ENCODE assay signal across 21 cellular contexts in the genomic region with DNA sequence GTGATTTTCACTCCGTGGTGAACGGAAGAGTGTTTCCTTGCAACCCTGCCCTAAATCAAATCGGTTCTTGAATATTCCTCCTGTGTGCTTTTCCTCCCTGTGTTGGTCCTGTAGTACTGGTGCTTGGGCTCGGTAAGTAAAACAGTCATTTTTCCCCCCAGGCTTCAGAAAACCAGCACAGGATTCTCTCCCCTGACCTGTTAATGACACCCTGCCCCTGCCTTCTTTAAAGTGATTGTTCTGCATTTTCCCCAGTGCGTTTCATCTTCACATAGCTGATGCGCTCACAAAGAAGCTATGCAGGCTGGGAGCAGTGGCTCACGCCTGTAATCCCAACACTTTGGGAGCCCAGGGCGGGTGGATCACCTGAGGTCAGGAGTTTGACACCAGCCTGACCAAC.
DNase-seq lines count a peak whose midpoint lies in the region; ATAC-seq, FAIRE-seq and TF ChIP-seq lines count a peak whose summit lies in the region.
"Had no signal": no experiment of that assay in that cellular context is flagged by ENCODE, and none has a peak within 500 bp of the region (broad histone marks: within the 10 kb centered on the region; RNA-seq: fewer than 3 reads in every experiment).

No MANE protein-coding gene starts in this region.

- ATAC-seq in GM23338, result no peak

- H3K23ac ChIP-seq in mesendoderm (ENCODE audit: low read length), result no peak overlapping the region
- H3K23ac ChIP-seq in trophoblast cell (ENCODE audit: low read length), result no peak overlapping the region

- H4K91ac ChIP-seq in trophoblast cell (ENCODE audit: low read depth, low read length), result no peak overlapping the region

- H3K36me3 ChIP-seq in GM23338 (ENCODE audit: insufficient read depth), result no peaks in the 10 kb centered on the region
- H3K36me3 ChIP-seq in bronchial epithelial cell (ENCODE audit: control insufficient read depth, insufficient read depth, low read length), result no peaks in the 10 kb centered on the region
- H3K36me3 ChIP-seq in mesendoderm (ENCODE audit: control insufficient read depth, insufficient read depth, low read length), result no peaks in the 10 kb centered on the region
- H3K36me3 ChIP-seq in trophoblast cell (ENCODE audit: control insufficient read depth in 1 of 2, insufficient read depth in 2 of 2, low read length in 2 of 2), result no peaks in the 10 kb centered on the region
- H3K36me3 ChIP-seq: BLaER1 treated with 17β-estradiol and CSF1 and Interleukin-3, amounts not matched to agents 10 nM and 100 nM; HAP-1 had no signal

- no peak overlapping the region for H2BK15ac ChIP-seq in mesendoderm (replicated peaks; ENCODE audit: low read depth)

- no peaks in the 10 kb centered on the region for H3K9me3 Mint-ChIP-seq in GM23338
- H3K9me3 Mint-ChIP-seq: CD8-positive, alpha-beta memory T cell had no signal

- H3K14ac ChIP-seq in trophoblast cell (ENCODE audit: low read length), result no peak overlapping the region

- H3K4me1 ChIP-seq in GM23338 (ENCODE audit: insufficient read depth) (no peaks in the 10 kb centered on the region; the same call in none of the 2 replicates), mesendoderm (ENCODE audit: control insufficient read depth, low read depth, low read length) (peaks cover 2% of the 10 kb centered on the region), trophoblast cell (ENCODE audit: control insufficient read depth in 1 of 2, insufficient read depth in 2 of 2, low read length in 2 of 2) (no peaks in the 10 kb centered on the region)
- H3K4me1 ChIP-seq: HAP-1 had no signal

- H3K4me3 Mint-ChIP-seq in GM23338, result no peak overlapping the region
- H3K4me3 Mint-ChIP-seq: B cell; CD8-positive, alpha-beta memory T cell had no signal

- no peaks in the 10 kb centered on the region for H3K79me1 ChIP-seq in mesendoderm (ENCODE audit: low read length)
- no peaks in the 10 kb centered on the region for H3K79me1 ChIP-seq in trophoblast cell (ENCODE audit: low read length)

- FAIRE-seq in bronchial epithelial cell (lab: Jason Lieb, UNC), result peak; percentile 7
- FAIRE-seq: G401.6, GM19239 had no signal

- no peak for TF ChIP-seq CTCF in GM23338 (conservative IDR thresholded peaks at IDR 0.05; ENCODE audit: low read depth in 2 of 2)
- no peak for TF ChIP-seq CTCF in bronchial epithelial cell (IDR thresholded peaks at IDR 0.05; ENCODE audit: insufficient read depth, low read length, severe bottlenecking)
- TF ChIP-seq CTCF in dorsolateral prefrontal cortex (IDR thresholded peaks at IDR 0.05 in 54 of 56, conservative IDR thresholded peaks at IDR 0.05 in 2 of 56; ENCODE audit: low read depth in 1 of 56, partially characterized antibody in 56 of 56), result no peak

- no peak overlapping the region for H3K4me3 ChIP-seq in GM23338
- no peak overlapping the region for H3K4me3 ChIP-seq in bronchial epithelial cell (ENCODE audit: low read depth, low read length)
- H3K4me3 ChIP-seq in mesendoderm (ENCODE audit: low read length), result no peak overlapping the region
- H3K4me3 ChIP-seq in trophoblast cell (ENCODE audit: low read depth, low read length), result no peak overlapping the region
- H3K4me3 ChIP-seq in dorsolateral prefrontal cortex, result no peak overlapping the region
- H3K4me3 ChIP-seq: BLaER1 treated with 17β-estradiol and CSF1 and Interleukin-3, amounts not matched to agents 10 nM and 100 nM; HAP-1 had no signal

- no peak overlapping the region for H2AK5ac ChIP-seq in mesendoderm (ENCODE audit: low read length)
- H2AK5ac ChIP-seq in trophoblast cell (ENCODE audit: low read length), result no peak overlapping the region

- DNase-seq in GM23338 (ENCODE audit: low spot score) (no peak), bronchial epithelial cell (ENCODE audit: low read depth) (no peak), mesendoderm (peak; percentile 63), trophoblast cell (peak; percentile 30 to 34), globus pallidus (ENCODE audit: low spot score) (no peak), HuH-7 (ENCODE audit: low spot score) (no peak), dorsolateral prefrontal cortex (no peak)
- DNase-seq in stimulated activated naive CD4-positive, alpha-beta T cell treated with Interleukin-2 at 50 U/mL for 16 hours (lab: John Stamatoyannopoulos, UW), result no peak
- DNase-seq: CD8-positive, alpha-beta memory T cell; COR-L47; DMS 273 treated with DMSO at 0.1 percent for 48 hours; DMS53; DND-41; EL; IMR-90 had no signal

- H3K9me3 ChIP-seq in trophoblast cell (ENCODE audit: insufficient read depth, low read depth, low read length), result peaks cover 2% of the 10 kb centered on the region
- H3K9me3 ChIP-seq: HAP-1 had no signal

- H3K18ac ChIP-seq in mesendoderm (ENCODE audit: low read length), result no peak overlapping the region
- no peak overlapping the region for H3K18ac ChIP-seq in trophoblast cell (ENCODE audit: low read length)

- H4K5ac ChIP-seq in mesendoderm (ENCODE audit: low read length), result no peak overlapping the region

- H2BK5ac ChIP-seq in mesendoderm (ENCODE audit: low read length) (no peak overlapping the region), trophoblast cell (ENCODE audit: low read depth, low read length, poor library complexity) (no peak overlapping the region)

- peak overlapping the region; percentile 48; the same call in 1 of the 2 replicates for H2AFZ ChIP-seq in GM23338
- H2AFZ ChIP-seq in trophoblast cell (ENCODE audit: insufficient read depth, low read length, poor library complexity), result no peak overlapping the region

- H2BK12ac ChIP-seq in trophoblast cell (ENCODE audit: low read length), result no peak overlapping the region

- H3K56ac ChIP-seq in mesendoderm (ENCODE audit: low read length), result no peak overlapping the region

- no peak overlapping the region for H3K27ac Mint-ChIP-seq in GM23338
- H3K27ac Mint-ChIP-seq: B cell; CD8-positive, alpha-beta memory T cell had no signal

- H3K9me2 ChIP-seq in GM23338 (ENCODE audit: insufficient read depth), result no peaks in the 10 kb centered on the region

- no CpG with 5 or more reads among the region's 8 CpGs for WGBS in mesendoderm (ENCODE audit: extremely low coverage, insufficient coverage, low lambda C conversion rate)
- WGBS in trophoblast cell (ENCODE audit: extremely low coverage, insufficient coverage, insufficient read length), result no CpG with 5 or more reads among the region's 8 CpGs

- H4K20me1 ChIP-seq in GM23338 (replicated peaks; ENCODE audit: insufficient read depth), result no peaks in the 10 kb centered on the region
- H4K20me1 ChIP-seq: BLaER1 treated with 17β-estradiol and CSF1 and Interleukin-3, amounts not matched to agents 10 nM and 100 nM had no signal

- H3K27me3 Mint-ChIP-seq in GM23338 (ENCODE audit: insufficient read depth, low read depth, poor library complexity), result no peaks in the 10 kb centered on the region

- H3K4ac ChIP-seq in mesendoderm (ENCODE audit: low read depth, low read length) (no peak overlapping the region), trophoblast cell (ENCODE audit: low read depth, low read length) (no peak overlapping the region)

- H3K36me3 Mint-ChIP-seq in GM23338 (ENCODE audit: low read depth), result no peaks in the 10 kb centered on the region

- H3K79me2 ChIP-seq in GM23338 (replicated peaks; ENCODE audit: insufficient read depth) (no peaks in the 10 kb centered on the region), mesendoderm (ENCODE audit: control insufficient read depth, insufficient read depth, low read length) (no peaks in the 10 kb centered on the region), trophoblast cell (ENCODE audit: control insufficient read depth, insufficient read depth, low read length, poor library complexity) (no peaks in the 10 kb centered on the region)

- H2BK120ac ChIP-seq in mesendoderm (ENCODE audit: low read depth, low read length), result no peak overlapping the region
- H2BK120ac ChIP-seq in trophoblast cell (ENCODE audit: insufficient read depth, low read length, poor library complexity), result no peak overlapping the region

- intact Hi-C loops in dorsolateral prefrontal cortex (cut with DNase I), result no loop called here

- H3K27me3 ChIP-seq in GM23338 (ENCODE audit: insufficient read depth) (no peaks in the 10 kb centered on the region), bronchial epithelial cell (ENCODE audit: control insufficient read depth, insufficient read depth, low read length) (peaks cover 3% of the 10 kb centered on the region), mesendoderm (ENCODE audit: insufficient read depth, low read length, poor library complexity) (no peaks in the 10 kb centered on the region), trophoblast cell (ENCODE audit: insufficient read depth, low read length) (no peaks in the 10 kb centered on the region), dorsolateral prefrontal cortex (no peaks in the 10 kb centered on the region)
- H3K27me3 ChIP-seq: BLaER1 treated with 17β-estradiol and CSF1 and Interleukin-3, amounts not matched to agents 10 nM and 100 nM had no signal

- no peak overlapping the region for H4K8ac ChIP-seq in mesendoderm (ENCODE audit: low read depth, low read length)
- H4K8ac ChIP-seq in trophoblast cell (ENCODE audit: low read depth, low read length), result no peak overlapping the region

- peaks cover 16% of the 10 kb centered on the region for H3K4me1 Mint-ChIP-seq in GM23338
- H3K4me1 Mint-ChIP-seq: CD8-positive, alpha-beta memory T cell had no signal

- H3K9ac ChIP-seq in mesendoderm (ENCODE audit: low read length) (no peak overlapping the region), trophoblast cell (ENCODE audit: low read length) (no peak overlapping the region)
- H3K9ac ChIP-seq: BLaER1 treated with 17β-estradiol and CSF1 and Interleukin-3, amounts not matched to agents 10 nM and 100 nM had no signal

- H3K4me2 ChIP-seq in GM23338 (no peak overlapping the region), mesendoderm (ENCODE audit: low read length) (no peak overlapping the region), trophoblast cell (ENCODE audit: low read length) (no peak overlapping the region)
- H3K4me2 ChIP-seq: BLaER1 treated with 17β-estradiol and CSF1 and Interleukin-3, amounts not matched to agents 10 nM and 100 nM had no signal

- H3F3A ChIP-seq in GM23338 (replicated peaks; ENCODE audit: low read depth), result no peaks in the 10 kb centered on the region

- no peak overlapping the region for H4K12ac ChIP-seq in trophoblast cell (ENCODE audit: low read depth, low read length)

- H3K27ac ChIP-seq in GM23338 (ENCODE audit: low read depth) (no peak overlapping the region), mesendoderm (ENCODE audit: low read depth, low read length) (no peak overlapping the region), trophoblast cell (ENCODE audit: low read depth, low read length) (no peak overlapping the region), dorsolateral prefrontal cortex (no peak overlapping the region)
- H3K27ac ChIP-seq: BLaER1 treated with 17β-estradiol and CSF1 and Interleukin-3, amounts not matched to agents 10 nM and 100 nM; HL-60 had no signal

TF ChIP-seq in GM23338, 12 proteins besides CTCF, POLR2A, EP300 and RAD21 (continues in another document):
- TF ChIP-seq POLR2AphosphoS5 (IDR thresholded peaks at IDR 0.05; ENCODE audit: low read depth) (no peak), EZH2phosphoT487 (IDR thresholded peaks at IDR 0.05; ENCODE audit: unreplicated experiment) (no peak)

Comparison
In these comparisons a context has a peak if more than half of its experiments do, and no peak if none do; other contexts are left out.
1. DNase-seq: peak in mesendoderm (single experiment) and trophoblast cell (2 of 2); none in GM23338 (single experiment), bronchial epithelial cell (single experiment), globus pallidus (single experiment), stimulated activated naive CD4-positive, alpha-beta T cell treated with Interleukin-2 at 50 U/mL for 16 hours (single experiment), HuH-7 (single experiment) and dorsolateral prefrontal cortex (0 of 10).